35 cellular contexts compared by ENCODE assay signal in genomic region chr18:36709315-36709714, GRCh38.
"Had no signal": no experiment of that assay in that cellular context is flagged by ENCODE, and none has a peak within 500 bp of the region (broad histone marks: within the 10 kb centered on the region; RNA-seq: fewer than 3 reads in every experiment).

No MANE protein-coding gene starts in this region.

- H3K4me3 ChIP-seq: adrenal gland, body of pancreas, breast epithelium had no signal

- FAIRE-seq: astrocyte, TTC549 had no signal

- ATAC-seq: activated CD8-positive, alpha-beta T cell treated with anti-CD3 and anti-CD28 coated beads for 36 hours; activated naive CD4-positive, alpha-beta T cell treated with anti-CD3 and anti-CD28 coated beads, Interleukin-2, amount 50 U/mL, for 72 hours; activated T-cell treated with anti-CD3 and anti-CD28 coated beads, Interleukin-2, amount 50 U/mL, for 4 hours; activated T-cell treated with anti-CD3 and anti-CD28 coated beads, Interleukin-2, amount 50 U/mL, for 72 hours; activated T-helper 17 cell treated with anti-CD3 and anti-CD28 coated beads, Interleukin-2, amount 50 U/mL, for 72 hours; body of pancreas had no signal

- DNase-seq: activated B cell treated with CpG ODN at 0.5 μM for 24 hours; activated CD4-positive, alpha-beta memory T cell treated with anti-CD3 and anti-CD28 coated beads for 36 hours; activated CD4-positive, alpha-beta T cell treated with anti-CD3 and anti-CD28 coated beads for 4 hours; activated CD4-positive, alpha-beta T cell treated with anti-CD3 and anti-CD28 coated beads, Interleukin-2, amount 10 ng/mL, durations not matched to agents 24 days and 14 days; activated CD4-positive, alpha-beta T cell treated with anti-CD3 and anti-CD28 coated beads, Interleukin-2, amount 50 U/mL, for 1 hour; activated CD4-positive, alpha-beta T cell treated with anti-CD3 and anti-CD28 coated beads, Interleukin-2, amount 50 U/mL, for 4 hours; activated CD4-positive, CD25-positive, alpha-beta regulatory T cell treated with anti-CD3 and anti-CD28 coated beads, Interleukin-2, amount 50 U/mL, for 72 hours; activated CD8-positive, alpha-beta memory T cell treated with anti-CD3 and anti-CD28 coated beads, Interleukin-2, amount 50 U/mL, for 4 hours; activated CD8-positive, alpha-beta T cell treated with anti-CD3 and anti-CD28 coated beads for 36 hours; activated effector memory CD4-positive, alpha-beta T cell treated with anti-CD3 and anti-CD28 coated beads, Interleukin-2, amount 50 U/mL, for 16 hours; activated gamma-delta T cell treated with Interleukin-2 at 50 U/mL for 16 hours; activated naive CD4-positive, alpha-beta T cell; activated naive CD4-positive, alpha-beta T cell treated with anti-CD3 and anti-CD28 coated beads for 36 hours; activated naive CD4-positive, alpha-beta T cell treated with anti-CD3 and anti-CD28 coated beads, Interleukin-2, amount 50 U/mL, for 16 hours; activated naive CD8-positive, alpha-beta T cell treated with anti-CD3 and anti-CD28 coated beads for 36 hours; activated T-cell treated with anti-CD3 and anti-CD28 coated beads for 4 hours; activated T-cell treated with anti-CD3 and anti-CD28 coated beads, Interleukin-2, amount 50 U/mL, for 1 hour; activated T-cell treated with anti-CD3 and anti-CD28 coated beads, Interleukin-2, amount 50 U/mL, for 4 hours; activated T-cell treated with anti-CD3 and anti-CD28 coated beads, Interleukin-2, amount 50 U/mL, for 72 hours; adrenal gland; amniotic stem cell; aorta; body of pancreas; brain microvascular endothelial cell; caudate nucleus; cerebellar nuclear complex; T-helper 1 cell; T-helper 2 cell; T-helper 9 cell had no signal

- H3K4me1 ChIP-seq: body of pancreas, breast epithelium had no signal

- H3K27ac ChIP-seq: body of pancreas, brain microvascular endothelial cell, breast epithelium, VCaP had no signal

- H3K36me3 ChIP-seq: adrenal gland, brain microvascular endothelial cell, breast epithelium had no signal

- H3K27me3 ChIP-seq: adrenal gland, body of pancreas, brain microvascular endothelial cell, breast epithelium had no signal

- H3K9me3 ChIP-seq: adrenal gland, body of pancreas, breast epithelium had no signal
